ENCODE assay signal across 5 cellular contexts in the genomic region with DNA sequence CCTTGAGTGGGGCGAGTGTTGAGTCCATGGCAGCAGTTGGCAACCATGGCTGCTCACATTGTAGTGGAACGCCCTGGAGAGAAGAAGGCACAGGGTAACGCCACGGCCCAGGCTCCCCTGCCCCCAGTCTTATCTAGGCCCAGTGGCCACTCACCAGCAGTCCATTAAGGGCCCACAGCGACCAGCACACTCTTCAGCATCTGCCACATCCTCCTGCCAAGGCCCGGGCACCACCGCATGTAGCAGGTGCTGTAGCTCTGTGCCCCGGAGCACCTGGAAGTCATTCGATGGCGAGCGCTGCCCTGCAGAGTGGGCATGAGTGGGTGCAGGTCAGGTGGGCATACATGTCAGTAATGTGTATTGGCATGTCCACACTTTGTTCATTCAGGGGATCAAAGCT. TPM values are rescaled to one million over a fixed set of nuclear protein-coding genes. Genes with fewer than 3 reads are reported as not detected.
"Had no signal": no experiment of that assay in that cellular context is flagged by ENCODE, and none has a peak within 500 bp of the region (broad histone marks: within the 10 kb centered on the region; RNA-seq: fewer than 3 reads in every experiment).

No MANE protein-coding gene starts in this region.

RNA-seq across cellular contexts. Expression of gene RNU1-4, which starts 20.5 kb away (rescaled TPM):
- polyA plus RNA-seq: cardiac muscle cell, foreskin keratinocyte, ovary, small intestine, thymus had no signal
